Comparison of ENCODE assay signal across 23 cellular contexts in genomic region chr17:21467196-21467595, GRCh38.
DNase-seq lines count a peak whose midpoint lies in the region; ATAC-seq, FAIRE-seq and TF ChIP-seq lines count a peak whose summit lies in the region.
"Had no signal": no experiment of that assay in that cellular context is flagged by ENCODE, and none has a peak within 500 bp of the region (broad histone marks: within the 10 kb centered on the region; RNA-seq: fewer than 3 reads in every experiment).

No MANE protein-coding gene starts in this region.

- no peak overlapping the region for H3K4me3 Mint-ChIP-seq in type B pancreatic cell
- H3K4me3 Mint-ChIP-seq: CD4-positive, alpha-beta memory T cell; GM23338; HFFc6 had no signal

- H3K4me1 ChIP-seq in right atrium auricular region = peaks cover 0 to 14% of the 10 kb centered on the region in 2 donors
- H3K4me1 ChIP-seq in right cardiac atrium (ENCODE audit: control insufficient read depth, insufficient read depth, low read length) = peaks cover 2% of the 10 kb centered on the region
- H3K4me1 ChIP-seq in kidney (ENCODE audit: control insufficient read depth in 1 of 2, insufficient read depth in 1 of 2, low read depth in 1 of 2, low read length in 2 of 2) = no peaks in the 10 kb centered on the region
- H3K4me1 ChIP-seq: BE2C, HAP-1 had no signal

- H3K4me1 Mint-ChIP-seq in type B pancreatic cell (ENCODE audit: unreplicated experiment) = peaks cover 13% of the 10 kb centered on the region

- ATAC-seq in right cardiac atrium (no peak), GM19463 (IDR thresholded peaks at IDR 0.05; ENCODE audit: unreplicated experiment) (no peak)
- ATAC-seq: GM23338 had no signal

- no peak overlapping the region for H3K27ac Mint-ChIP-seq in type B pancreatic cell
- H3K27ac Mint-ChIP-seq: CD4-positive, alpha-beta memory T cell; GM23338; HFFc6 had no signal

- DNase-seq in right atrium auricular region (ENCODE audit: low spot score) = peak; percentile 30
- no peak for DNase-seq in right cardiac atrium
- peak; percentile 29 for DNase-seq in kidney
- peak; percentile 50 for DNase-seq in type B pancreatic cell (ENCODE audit: extremely low spot score, unreplicated experiment)
- no peak for DNase-seq in ACHN
- DNase-seq: AML-193; BE2C; C1 segment of cervical spinal cord; Calu3; CD4-positive, alpha-beta memory T cell; COR-L47; DMS53; DMS79 treated with DMSO at 0.1 percent for 48 hours; GF-D8; HFFc6 had no signal

- H3K27ac ChIP-seq in right atrium auricular region = no peak overlapping the region
- H3K27ac ChIP-seq in right cardiac atrium (ENCODE audit: low read length) = no peak overlapping the region
- no peak overlapping the region for H3K27ac ChIP-seq in kidney (ENCODE audit: low read depth in 2 of 2, low read length in 2 of 2)
- H3K27ac ChIP-seq: 22Rv1 had no signal

- no peaks in the 10 kb centered on the region for H3K36me3 ChIP-seq in right atrium auricular region
- no peaks in the 10 kb centered on the region for H3K36me3 ChIP-seq in kidney (ENCODE audit: control insufficient read depth in 1 of 2, insufficient read depth in 2 of 2, low read length in 2 of 2)
- H3K36me3 ChIP-seq: BE2C, HAP-1 had no signal

- H3K9me3 Mint-ChIP-seq in type B pancreatic cell = no peaks in the 10 kb centered on the region
- H3K9me3 Mint-ChIP-seq: CD4-positive, alpha-beta memory T cell; HFFc6 had no signal

- H3K27me3 ChIP-seq in right atrium auricular region (no peaks in the 10 kb centered on the region), right cardiac atrium (ENCODE audit: control insufficient read depth, insufficient read depth) (no peaks in the 10 kb centered on the region)
- H3K27me3 ChIP-seq: BE2C had no signal

- H3K27me3 Mint-ChIP-seq in type B pancreatic cell = peaks cover 77% of the 10 kb centered on the region

- H3K9ac ChIP-seq in kidney (ENCODE audit: low read length in 2 of 2) = no peak overlapping the region

- TF ChIP-seq CTCF in right atrium auricular region (IDR thresholded peaks at IDR 0.05) (no peak), kidney (IDR thresholded peaks at IDR 0.05; ENCODE audit: borderline replicate concordance, extremely low read depth, insufficient read depth) (no peak), type B pancreatic cell (conservative IDR thresholded peaks at IDR 0.05) (no peak)

- H3K36me3 Mint-ChIP-seq in type B pancreatic cell = no peaks in the 10 kb centered on the region
- H3K36me3 Mint-ChIP-seq: CD4-positive, alpha-beta memory T cell had no signal

- FAIRE-seq in kidney (lab: Jason Lieb, UNC) = no peak
- FAIRE-seq: A204.1, GM12891, GM18507, H54 had no signal

- intact Hi-C loops in right cardiac atrium (cut with DNase I) (no loop called here), kidney (cut with DNase I) (no loop called here)

- 83% methylated on average over 7 of the region's 7 CpGs for WGBS in right cardiac atrium

- H3K4me3 ChIP-seq in right atrium auricular region (no peak overlapping the region), right cardiac atrium (ENCODE audit: low read length) (no peak overlapping the region), kidney (ENCODE audit: low read length in 2 of 2) (no peak overlapping the region)
- H3K4me3 ChIP-seq: GM23338, HAP-1 had no signal

- in situ Hi-C loops in ACHN (cut with HindIII; ENCODE audit: low pct_ligation_motif_present, low pct_unique_long_range_greater_than_20kb, low sequenced_read_pairs) = no loop called here

- no peaks in the 10 kb centered on the region for H3K9me3 ChIP-seq in right atrium auricular region
- no peaks in the 10 kb centered on the region for H3K9me3 ChIP-seq in right cardiac atrium (ENCODE audit: control insufficient read depth, low read length)
- no peaks in the 10 kb centered on the region for H3K9me3 ChIP-seq in kidney (ENCODE audit: control insufficient read depth in 1 of 2, low read length in 2 of 2)
- H3K9me3 ChIP-seq: BE2C, HAP-1 had no signal

Comparison
In these comparisons a context has a peak if more than half of its experiments do, and no peak if none do; other contexts are left out.
1. DNase-seq: peak in right atrium auricular region (single experiment), kidney (single experiment) and type B pancreatic cell (single experiment); none in right cardiac atrium (0 of 3) and ACHN (single experiment).